31 cellular contexts compared by ENCODE assay signal in genomic region chr22:17893900-17894299, GRCh38.
"Had no signal": no experiment of that assay in that cellular context is flagged by ENCODE, and none has a peak within 500 bp of the region (broad histone marks: within the 10 kb centered on the region; RNA-seq: fewer than 3 reads in every experiment).

No MANE protein-coding gene starts in this region.

- H3K27me3 Mint-ChIP-seq: activated CD4-positive, alpha-beta T cell treated with anti-CD3 and anti-CD28 coated beads for 36 hours; activated naive CD8-positive, alpha-beta T cell; effector memory CD8-positive, alpha-beta T cell; natural killer cell treated with Interleukin-12 subunit alpha and Interleukin-12 subunit beta and Interleukin-15 and Interleukin-18, amount 100 ng/mL, for 72 hours had no signal

- H3K27me3 ChIP-seq: body of pancreas, dorsolateral prefrontal cortex, heart left ventricle, suprapubic skin, tibial artery had no signal

- H3K4me3 ChIP-seq: body of pancreas, coronary artery, dorsolateral prefrontal cortex, heart left ventricle, skin epidermis, suprapubic skin, tibial artery had no signal

- H3K27ac Mint-ChIP-seq: activated CD4-positive, alpha-beta T cell treated with anti-CD3 and anti-CD28 coated beads for 36 hours; activated naive CD8-positive, alpha-beta T cell; activated T-cell treated with anti-CD3 and anti-CD28 coated beads, Interleukin-2, amount 50 U/mL, for 72 hours; mesothelial cell of epicardium; natural killer cell treated with Interleukin-12 subunit alpha and Interleukin-12 subunit beta and Interleukin-15 and Interleukin-18, amount 100 ng/mL, for 72 hours had no signal

- DNase-seq: activated CD4-positive, alpha-beta T cell treated with anti-CD3 and anti-CD28 coated beads for 36 hours; activated CD4-positive, alpha-beta T cell treated with anti-CD3 and anti-CD28 coated beads, Interleukin-2, amount 50 U/mL, for 4 hours; activated CD4-positive, CD25-positive, alpha-beta regulatory T cell; activated effector memory CD4-positive, alpha-beta T cell treated with Interleukin-2 at 50 U/mL for 16 hours; activated naive CD4-positive, alpha-beta T cell treated with Interleukin-2 at 50 U/mL for 16 hours; activated T-cell treated with anti-CD3 and anti-CD28 coated beads for 4 hours; activated T-cell treated with anti-CD3 and anti-CD28 coated beads, Interleukin-2, amount 50 U/mL, for 72 hours; aorta; body of pancreas; cerebellar nuclear complex; dorsolateral prefrontal cortex; effector memory CD8-positive, alpha-beta T cell; erythroblast; heart left ventricle; kidney glomerular epithelial cell; left ventricle myocardium superior; mammary epithelial cell; stimulated activated CD4-positive, alpha-beta T cell treated with anti-CD3 and anti-CD28 coated beads, Interleukin-4, amount 100 ng/mL, for 4 hours; stimulated activated CD8-positive, alpha-beta memory T cell treated with anti-CD3 and anti-CD28 coated beads, Interleukin-4, amount 100 ng/mL, for 48 hours; stimulated activated naive CD4-positive, alpha-beta T cell; T-helper 1 cell; tibial artery had no signal

- FAIRE-seq: urothelium cell line had no signal

- H3K27ac ChIP-seq: body of pancreas, coronary artery, skin epidermis, suprapubic skin, tibial artery had no signal

- H3K9me3 ChIP-seq: body of pancreas, heart left ventricle, suprapubic skin, tibial artery had no signal

- H3K9me3 Mint-ChIP-seq: activated T-cell treated with anti-CD3 and anti-CD28 coated beads, Interleukin-2, amount 50 U/mL, for 72 hours; effector memory CD8-positive, alpha-beta T cell; mesothelial cell of epicardium; natural killer cell treated with Interleukin-12 subunit alpha and Interleukin-12 subunit beta and Interleukin-15 and Interleukin-18, amount 100 ng/mL, for 72 hours; T-helper 2 cell treated with Interferon-gamma antibody and Interleukin-4, amounts not matched to agents 5 μg/mL and 100 μg/mL, for 36 hours had no signal

- H3K4me3 Mint-ChIP-seq: activated CD4-positive, alpha-beta T cell treated with anti-CD3 and anti-CD28 coated beads for 36 hours; activated naive CD8-positive, alpha-beta T cell; activated T-cell treated with anti-CD3 and anti-CD28 coated beads, Interleukin-2, amount 50 U/mL, for 72 hours; effector memory CD8-positive, alpha-beta T cell; mesothelial cell of epicardium; natural killer cell treated with Interleukin-12 subunit alpha and Interleukin-12 subunit beta and Interleukin-15 and Interleukin-18, amount 100 ng/mL, for 72 hours; T-helper 2 cell treated with Interferon-gamma antibody and Interleukin-4, amounts not matched to agents 5 μg/mL and 100 μg/mL, for 36 hours had no signal

- ATAC-seq: activated CD4-positive, alpha-beta T cell treated with anti-CD3 and anti-CD28 coated beads for 36 hours; activated T-cell treated with anti-CD3 and anti-CD28 coated beads, Interleukin-2, amount 50 U/mL, for 72 hours; body of pancreas; effector memory CD8-positive, alpha-beta T cell; heart left ventricle; left ventricle myocardium superior; natural killer cell treated with Interleukin-12 subunit alpha and Interleukin-12 subunit beta and Interleukin-15 and Interleukin-18, amount 100 ng/mL, for 72 hours; sciatic nerve had no signal

- H3K36me3 Mint-ChIP-seq: natural killer cell treated with Interleukin-12 subunit alpha and Interleukin-12 subunit beta and Interleukin-15 and Interleukin-18, amount 100 ng/mL, for 72 hours had no signal
